ENCODE assay signal across 8 cellular contexts in genomic region chr4:109574443-109574850, GRCh38. TPM values are rescaled to one million over a fixed set of nuclear protein-coding genes. Genes with fewer than 3 reads are reported as not detected.
A peak's percentile ranks its signal among the peaks of the same experiment; 100 is the strongest.
DNase-seq lines count a peak whose midpoint lies in the region; ATAC-seq lines count a peak whose summit lies in the region.

No MANE protein-coding gene starts in this region.

- H3K4me1 Mint-ChIP-seq in central memory CD8-positive, alpha-beta T cell = peaks cover 60% of the 10 kb centered on the region

- peaks cover 12% of the 10 kb centered on the region for H3K36me3 Mint-ChIP-seq in central memory CD8-positive, alpha-beta T cell (ENCODE audit: insufficient read depth)

- H3K9me3 Mint-ChIP-seq in central memory CD8-positive, alpha-beta T cell = no peaks in the 10 kb centered on the region

- H3K27me3 Mint-ChIP-seq in central memory CD8-positive, alpha-beta T cell = no peaks in the 10 kb centered on the region

- H3K4me3 Mint-ChIP-seq in central memory CD8-positive, alpha-beta T cell = peak overlapping the region; percentile 15

- DNase-seq in NCI-H1105 treated with DMSO at 0.1 percent for 48 hours (lab: John Stamatoyannopoulos, UW) (peak; percentile 28), NCI-H1105 (lab: John Stamatoyannopoulos, UW) (no peak), NCI-H748 treated with DMSO at 0.1 percent for 48 hours (lab: John Stamatoyannopoulos, UW) (peak; percentile 21), myocyte (ENCODE audit: low read depth) (peak; percentile 88), islet precursor cell (no peak), NCI-H2029 treated with DMSO at 0.1 percent for 48 hours (lab: John Stamatoyannopoulos, UW) (no peak)
- DNase-seq in central memory CD8-positive, alpha-beta T cell (ENCODE audit: low spot score in 2 of 2) = no peak
- no peak for DNase-seq in stimulated activated CD4-positive, alpha-beta T cell treated with anti-CD3 and anti-CD28 coated beads, Interleukin-4, amount 100 ng/mL, for 1 hour

- H3K27ac Mint-ChIP-seq in central memory CD8-positive, alpha-beta T cell (ENCODE audit: low read depth) = peak overlapping the region; percentile 2

- peak; percentile 64 for ATAC-seq in central memory CD8-positive, alpha-beta T cell (replicated peaks; ENCODE audit: extremely low read depth, poor library complexity, severe bottlenecking)

RNA-seq across cellular contexts. Expression of gene MCUB, which starts 14.4 kb away (rescaled TPM):
- total RNA-seq in myocyte = 47.3 and 77.1 TPM in 2 replicates
- polyA plus RNA-seq in myocyte (2012) = 23.3 TPM

Comparison
In these comparisons a context has a peak if more than half of its experiments do, and no peak if none do; other contexts are left out.
1. DNase-seq: peak in NCI-H1105 treated with DMSO at 0.1 percent for 48 hours (single experiment), NCI-H748 treated with DMSO at 0.1 percent for 48 hours (single experiment) and myocyte (single experiment); none in NCI-H1105 (single experiment), central memory CD8-positive, alpha-beta T cell (0 of 2), islet precursor cell (single experiment), NCI-H2029 treated with DMSO at 0.1 percent for 48 hours (single experiment) and stimulated activated CD4-positive, alpha-beta T cell treated with anti-CD3 and anti-CD28 coated beads, Interleukin-4, amount 100 ng/mL, for 1 hour (single experiment).